In the genomic region with DNA sequence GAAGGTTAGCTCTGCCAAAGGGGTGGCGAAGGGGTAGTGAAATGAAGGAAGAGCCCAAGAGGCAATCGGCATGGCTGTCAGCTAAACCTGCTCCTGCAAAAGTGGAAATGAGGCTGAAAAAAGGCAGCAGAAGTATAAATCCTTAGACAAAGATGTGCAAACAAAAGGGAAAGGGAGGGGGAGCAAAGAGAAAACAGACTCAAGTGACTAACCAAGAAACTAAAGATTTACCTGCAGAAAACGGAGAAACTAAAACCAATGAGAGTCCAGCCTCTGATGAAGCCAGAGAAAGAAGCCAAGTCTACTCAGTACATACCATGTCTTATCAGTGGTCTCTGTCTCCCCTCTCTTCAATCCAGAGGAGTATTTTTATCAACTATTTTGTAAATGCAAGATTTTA, we compare ENCODE assay signal across 17 cellular contexts. TPM values are rescaled to one million over a fixed set of nuclear protein-coding genes. Genes with fewer than 3 reads are reported as not detected.
DNase-seq lines count a peak whose midpoint lies in the region; ATAC-seq and TF ChIP-seq lines count a peak whose summit lies in the region.
"Had no signal": no experiment of that assay in that cellular context is flagged by ENCODE, and none has a peak within 500 bp of the region (broad histone marks: within the 10 kb centered on the region; RNA-seq: fewer than 3 reads in every experiment).

No MANE protein-coding gene starts in this region.

- H3K36me3 ChIP-seq in CD4-positive, CD25-positive, alpha-beta regulatory T cell (ENCODE audit: control insufficient read depth, insufficient read depth, low read length) = peaks cover 17% of the 10 kb centered on the region
- peaks cover 17% of the 10 kb centered on the region; the same call in 1 of the 2 replicates for H3K36me3 ChIP-seq in GM23338 (ENCODE audit: insufficient read depth)

- H3K79me2 ChIP-seq in GM23338 (replicated peaks; ENCODE audit: insufficient read depth) = peaks cover 99% of the 10 kb centered on the region

- peaks cover 71% of the 10 kb centered on the region for H4K20me1 ChIP-seq in GM23338 (replicated peaks; ENCODE audit: insufficient read depth)

- H3K9me3 ChIP-seq in CD4-positive, CD25-positive, alpha-beta regulatory T cell (ENCODE audit: control insufficient read depth in 2 of 2, low read length in 2 of 2) = no peaks in the 10 kb centered on the region

- ATAC-seq in CD4-positive, CD25-positive, alpha-beta regulatory T cell (ENCODE audit: low read depth in 2 of 2) = no peak
- peak; percentile 40 for ATAC-seq in GM23338
- no peak for ATAC-seq in activated naive CD8-positive, alpha-beta T cell treated with anti-CD3 and anti-CD28 coated beads, Interleukin-2, amount 50 U/mL, for 24 hours
- ATAC-seq in naive thymus-derived CD8-positive, alpha-beta T cell = no peak

- POLR2A ChIA-PET in naive thymus-derived CD8-positive, alpha-beta T cell (lab: Charles Lee) = no interaction called here

- H3K4me3 ChIP-seq in CD4-positive, CD25-positive, alpha-beta regulatory T cell (ENCODE audit: low read depth, low read length) = no peak overlapping the region
- H3K4me3 ChIP-seq in GM23338 = no peak overlapping the region

- H3K27me3 Mint-ChIP-seq in CD4-positive, CD25-positive, alpha-beta regulatory T cell = no peaks in the 10 kb centered on the region
- H3K27me3 Mint-ChIP-seq in GM23338 (ENCODE audit: insufficient read depth, low read depth, poor library complexity) = no peaks in the 10 kb centered on the region
- H3K27me3 Mint-ChIP-seq in activated naive CD8-positive, alpha-beta T cell treated with anti-CD3 and anti-CD28 coated beads, Interleukin-2, amount 50 U/mL, for 24 hours = no peaks in the 10 kb centered on the region
- H3K27me3 Mint-ChIP-seq in naive thymus-derived CD8-positive, alpha-beta T cell = no peaks in the 10 kb centered on the region

- H3K36me3 Mint-ChIP-seq in CD4-positive, CD25-positive, alpha-beta regulatory T cell = peaks cover 30% of the 10 kb centered on the region
- peaks cover 27% of the 10 kb centered on the region; the same call in 2 of the 3 replicates for H3K36me3 Mint-ChIP-seq in GM23338 (ENCODE audit: low read depth)
- peaks cover 23% of the 10 kb centered on the region for H3K36me3 Mint-ChIP-seq in activated naive CD8-positive, alpha-beta T cell treated with anti-CD3 and anti-CD28 coated beads, Interleukin-2, amount 50 U/mL, for 24 hours (ENCODE audit: low read depth)
- H3K36me3 Mint-ChIP-seq in naive thymus-derived CD8-positive, alpha-beta T cell = peaks cover 0 to 45% (median 5%) of the 10 kb centered on the region in 3 donors

- no peaks in the 10 kb centered on the region for H3F3A ChIP-seq in GM23338 (replicated peaks; ENCODE audit: low read depth)

- no peaks in the 10 kb centered on the region for H3K9me3 Mint-ChIP-seq in CD4-positive, CD25-positive, alpha-beta regulatory T cell
- H3K9me3 Mint-ChIP-seq in GM23338 = no peaks in the 10 kb centered on the region
- H3K9me3 Mint-ChIP-seq in activated naive CD8-positive, alpha-beta T cell treated with anti-CD3 and anti-CD28 coated beads, Interleukin-2, amount 50 U/mL, for 24 hours = no peaks in the 10 kb centered on the region
- H3K9me3 Mint-ChIP-seq in naive thymus-derived CD8-positive, alpha-beta T cell = no peaks in the 10 kb centered on the region

- no peak overlapping the region for H3K4me3 Mint-ChIP-seq in CD4-positive, CD25-positive, alpha-beta regulatory T cell
- no peak overlapping the region for H3K4me3 Mint-ChIP-seq in GM23338
- H3K4me3 Mint-ChIP-seq in activated naive CD8-positive, alpha-beta T cell treated with anti-CD3 and anti-CD28 coated beads, Interleukin-2, amount 50 U/mL, for 24 hours = no peak overlapping the region
- peak overlapping the region in 3 of 10 donors; percentile 1 to 26 (median 11) for H3K4me3 Mint-ChIP-seq in naive thymus-derived CD8-positive, alpha-beta T cell

- in situ Hi-C loops in KBM-7 (cut with MboI; ENCODE audit: low pct_unique_long_range_greater_than_20kb, low sequenced_read_pairs) = no loop called here

- H3K27ac ChIP-seq in CD4-positive, CD25-positive, alpha-beta regulatory T cell (ENCODE audit: insufficient read depth, low read length, poor library complexity, severe bottlenecking) = no peak overlapping the region
- H3K27ac ChIP-seq in GM23338 (ENCODE audit: low read depth) = peak overlapping the region; percentile 52; the same call in 1 of the 2 replicates
- H3K27ac ChIP-seq: HL-60 had no signal

- H3K27ac Mint-ChIP-seq in CD4-positive, CD25-positive, alpha-beta regulatory T cell = peak overlapping the region in 2 of 3 donors; percentile 26 to 39
- H3K27ac Mint-ChIP-seq in GM23338 = 0 out of 2 replicates have a peak overlapping the region, but pooled peaks have one; percentile 5
- peak overlapping the region; percentile 40 for H3K27ac Mint-ChIP-seq in activated naive CD8-positive, alpha-beta T cell treated with anti-CD3 and anti-CD28 coated beads, Interleukin-2, amount 50 U/mL, for 24 hours
- H3K27ac Mint-ChIP-seq in naive thymus-derived CD8-positive, alpha-beta T cell = peak overlapping the region in 8 of 10 donors; percentile 16 to 84 (median 64)

- H3K4me1 Mint-ChIP-seq in CD4-positive, CD25-positive, alpha-beta regulatory T cell = peaks cover 30 to 63% (median 55%) of the 10 kb centered on the region in 4 donors
- peaks cover 25% of the 10 kb centered on the region for H3K4me1 Mint-ChIP-seq in GM23338
- peaks cover 52% of the 10 kb centered on the region for H3K4me1 Mint-ChIP-seq in activated naive CD8-positive, alpha-beta T cell treated with anti-CD3 and anti-CD28 coated beads, Interleukin-2, amount 50 U/mL, for 24 hours
- H3K4me1 Mint-ChIP-seq in naive thymus-derived CD8-positive, alpha-beta T cell = peaks cover 24 to 59% (median 53%) of the 10 kb centered on the region in 4 donors

- DNase-seq in CD4-positive, CD25-positive, alpha-beta regulatory T cell = no peak
- no peak for DNase-seq in GM23338 (ENCODE audit: low spot score)
- no peak for DNase-seq in activated naive CD8-positive, alpha-beta T cell treated with anti-CD3 and anti-CD28 coated beads, Interleukin-2, amount 50 U/mL, for 24 hours
- DNase-seq in naive thymus-derived CD8-positive, alpha-beta T cell = no peak
- DNase-seq in activated CD4-positive, CD25-positive, alpha-beta regulatory T cell treated with anti-CD3 and anti-CD28 coated beads, Interleukin-2, amount 50 U/mL, for 72 hours = no peak
- DNase-seq in ureter (ENCODE audit: low spot score) = no peak
- no peak for DNase-seq in KBM-7
- DNase-seq: DND-41, HCEC 1CT, MV-4-11, NCI-H1417, NCI-H187 treated with DMSO at 0.1 percent for 48 hours, NCI-H446, NCI-H748 treated with DMSO at 0.1 percent for 48 hours, RPMI8226, SIG-M5 had no signal

- H3K4me2 ChIP-seq in GM23338 = 0 out of 2 replicates have a peak overlapping the region, but pooled peaks have one; percentile 17

- peaks cover 16% of the 10 kb centered on the region for H3K4me1 ChIP-seq in CD4-positive, CD25-positive, alpha-beta regulatory T cell (ENCODE audit: control insufficient read depth, insufficient read depth, low read length, poor library complexity, severe bottlenecking)
- H3K4me1 ChIP-seq in GM23338 (ENCODE audit: insufficient read depth) = peaks cover 25% of the 10 kb centered on the region

- no peaks in the 10 kb centered on the region for H3K27me3 ChIP-seq in CD4-positive, CD25-positive, alpha-beta regulatory T cell (ENCODE audit: control insufficient read depth, insufficient read depth, low read length)
- H3K27me3 ChIP-seq in GM23338 (ENCODE audit: insufficient read depth) = no peaks in the 10 kb centered on the region

- no peak overlapping the region for H2AFZ ChIP-seq in GM23338

- H3K9me2 ChIP-seq in GM23338 (ENCODE audit: insufficient read depth) = no peaks in the 10 kb centered on the region

- TF ChIP-seq CTCF in GM23338 (conservative IDR thresholded peaks at IDR 0.05; ENCODE audit: low read depth in 2 of 2) = no peak

TF ChIP-seq in GM23338, 12 proteins besides CTCF, POLR2A, EP300 and RAD21 (continues in another document):
- TF ChIP-seq EZH2 (IDR thresholded peaks at IDR 0.05; ENCODE audit: low read depth, unreplicated experiment) = no peak
- TF ChIP-seq ZNF114 (CRISPR knock-in tag; IDR thresholded peaks at IDR 0.05) = no peak
- TF ChIP-seq POLR2AphosphoS5 (IDR thresholded peaks at IDR 0.05; ENCODE audit: low read depth) = no peak
- no peak for TF ChIP-seq ZNF331 (CRISPR knock-in tag; IDR thresholded peaks at IDR 0.05; ENCODE audit: low read depth)
- no peak for TF ChIP-seq STAT1 (IDR thresholded peaks at IDR 0.05; ENCODE audit: unreplicated experiment)
- TF ChIP-seq CREB1 (CRISPR knock-in tag; IDR thresholded peaks at IDR 0.05; ENCODE audit: low read depth) = no peak
- TF ChIP-seq JUNB (IDR thresholded peaks at IDR 0.05; ENCODE audit: unreplicated experiment) = no peak
- no peak for TF ChIP-seq EZH2phosphoT487 (IDR thresholded peaks at IDR 0.05; ENCODE audit: unreplicated experiment)

RNA-seq across cellular contexts. Expression of a gene that starts 25.4 kb away (rescaled TPM):
- 70.9 TPM for total RNA-seq in CD4-positive, CD25-positive, alpha-beta regulatory T cell
- 10 to 100 TPM; 15.8 to 20.6 (median 18.6) TPM for polyA plus RNA-seq in CD4-positive, CD25-positive, alpha-beta regulatory T cell
- total RNA-seq in GM23338 (2014; rRNA removed; shearing (Covaris generic)) = 29.7 and 35.2 TPM in 2 replicates
- polyA plus RNA-seq in GM23338 (2016; fragmentation: Nextera tagmentation; extraction: Ambion mirVana) = 42.1 and 45.8 TPM in 2 replicates
- 10 to 100 TPM; 59.2 to 67.1 TPM for total RNA-seq in naive thymus-derived CD8-positive, alpha-beta T cell
- polyA plus RNA-seq in naive thymus-derived CD8-positive, alpha-beta T cell = 10 to 100 TPM; 12.2 to 29.0 (median 21.1) TPM
- total RNA-seq in ureter = 44.2 TPM

RNA-seq across cellular contexts. Expression of a gene that starts 47.1 kb away (rescaled TPM):
- 164 TPM for total RNA-seq in CD4-positive, CD25-positive, alpha-beta regulatory T cell
- polyA plus RNA-seq in CD4-positive, CD25-positive, alpha-beta regulatory T cell = 100 to 1,000 TPM; 785 to 914 (median 844) TPM
- total RNA-seq in GM23338 (2014; rRNA removed; shearing (Covaris generic)) = 123 and 126 TPM in 2 replicates
- 454 and 469 TPM in 2 replicates for polyA plus RNA-seq in GM23338 (2016; fragmentation: Nextera tagmentation; extraction: Ambion mirVana)
- total RNA-seq in naive thymus-derived CD8-positive, alpha-beta T cell = 100 to 1,000 TPM; 199 to 211 TPM
- 100 to 1,000 TPM; 566 to 661 (median 623) TPM for polyA plus RNA-seq in naive thymus-derived CD8-positive, alpha-beta T cell
- total RNA-seq in ureter = 192 TPM

Comparison
In these comparisons a context has a peak if more than half of its experiments do, and no peak if none do; other contexts are left out.
1. H3K27ac Mint-ChIP-seq: peak in every context shown above with its lines; median percentile 64 in naive thymus-derived CD8-positive, alpha-beta T cell; 40 in activated naive CD8-positive, alpha-beta T cell treated with anti-CD3 and anti-CD28 coated beads, Interleukin-2, amount 50 U/mL, for 24 hours; 32 in CD4-positive, CD25-positive, alpha-beta regulatory T cell; 5 in GM23338.